In genomic region chr12:92529944-92530343, GRCh38 we compare ENCODE assay signal across 16 cellular contexts.
A peak's percentile ranks its signal among the peaks of the same experiment; 100 is the strongest.
DNase-seq lines count a peak whose midpoint lies in the region; ATAC-seq lines count a peak whose summit lies in the region.
"Had no signal": no experiment of that assay in that cellular context is flagged by ENCODE, and none has a peak within 500 bp of the region (broad histone marks: within the 10 kb centered on the region; RNA-seq: fewer than 3 reads in every experiment).

No MANE protein-coding gene starts in this region.

- no peak for DNase-seq in central memory CD8-positive, alpha-beta T cell (ENCODE audit: low spot score in 2 of 2)
- DNase-seq in RPMI8226 = no peak
- DNase-seq in NCI-H1105 treated with DMSO at 0.1 percent for 48 hours (lab: John Stamatoyannopoulos, UW) = no peak
- DNase-seq: activated CD4-positive, alpha-beta T cell treated with anti-CD3 and anti-CD28 coated beads, Interleukin-2, amount 50 U/mL, for 48 hours; amniotic stem cell; EL; NCI-H1930; NCI-H526; PC-3; stimulated activated naive CD4-positive, alpha-beta T cell; uterus had no signal

- ATAC-seq in GM18502 (IDR thresholded peaks at IDR 0.05; ENCODE audit: poor library complexity, unreplicated experiment) = peak; percentile 78
- ATAC-seq in GM19452 (IDR thresholded peaks at IDR 0.05; ENCODE audit: unreplicated experiment) = peak; percentile 61
- ATAC-seq in HG02885 (IDR thresholded peaks at IDR 0.05; ENCODE audit: poor library complexity, unreplicated experiment) = peak; percentile 59
- ATAC-seq in central memory CD8-positive, alpha-beta T cell (replicated peaks; ENCODE audit: extremely low read depth, poor library complexity, severe bottlenecking) = no peak
- no peak for ATAC-seq in esophagus mucosa
- no peak for ATAC-seq in GM19328 (IDR thresholded peaks at IDR 0.05; ENCODE audit: unreplicated experiment)
- ATAC-seq: PC-3 had no signal

- H3K9me3 Mint-ChIP-seq in central memory CD8-positive, alpha-beta T cell = no peaks in the 10 kb centered on the region

- no peak overlapping the region for H3K4me3 Mint-ChIP-seq in central memory CD8-positive, alpha-beta T cell

- peak overlapping the region; percentile 12 for H3K27ac Mint-ChIP-seq in central memory CD8-positive, alpha-beta T cell (ENCODE audit: low read depth)

- H3K36me3 Mint-ChIP-seq in central memory CD8-positive, alpha-beta T cell (ENCODE audit: insufficient read depth) = peaks cover 2% of the 10 kb centered on the region

- no peaks in the 10 kb centered on the region for H3K27me3 Mint-ChIP-seq in central memory CD8-positive, alpha-beta T cell

- H3K4me1 Mint-ChIP-seq in central memory CD8-positive, alpha-beta T cell = peaks cover 4% of the 10 kb centered on the region

Comparison
In these comparisons a context has a peak if more than half of its experiments do, and no peak if none do; other contexts are left out.
1. ATAC-seq: peak in GM18502 (single experiment), GM19452 (single experiment) and HG02885 (single experiment); none in central memory CD8-positive, alpha-beta T cell (single experiment), esophagus mucosa (single experiment) and GM19328 (single experiment).